Comparison of ENCODE assay signal across 8 cellular contexts in the genomic region with DNA sequence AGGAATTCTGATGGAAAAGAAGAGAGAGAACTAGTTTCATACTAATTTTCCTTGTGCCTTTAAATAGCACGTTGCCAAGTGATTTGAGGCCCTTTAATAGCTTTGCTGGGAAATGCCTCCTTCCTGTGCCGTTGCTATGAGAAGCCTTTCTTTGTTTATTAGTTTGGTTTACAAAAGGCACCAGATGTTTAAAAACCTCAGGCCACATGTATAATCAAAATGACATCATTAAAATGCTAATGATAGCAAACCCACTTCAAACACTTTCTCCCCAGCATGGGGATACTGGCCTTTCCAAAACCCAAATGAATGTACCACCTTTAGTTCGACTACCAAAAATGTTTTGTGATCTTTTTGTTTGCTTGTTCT. TPM values are rescaled to one million over a fixed set of nuclear protein-coding genes. Genes with fewer than 3 reads are reported as not detected.
DNase-seq lines count a peak whose midpoint lies in the region; ATAC-seq and TF ChIP-seq lines count a peak whose summit lies in the region.

No MANE protein-coding gene starts in this region.

- no peak overlapping the region for H3K27ac ChIP-seq in CD8-positive, alpha-beta memory T cell (ENCODE audit: low read depth, low read length)
- H3K27ac ChIP-seq in HUES64 (ENCODE audit: low read depth, low read length), result peak overlapping the region; percentile 87
- H3K27ac ChIP-seq in lower lobe of right lung, result peak overlapping the region; percentile 87

- POLR2A ChIA-PET in CD8-positive, alpha-beta memory T cell (lab: Charles Lee), result no interaction called here

- H3K27ac Mint-ChIP-seq in CD8-positive, alpha-beta memory T cell, result peak overlapping the region in 7 of 8 donors; percentile 67 to 97 (median 77)
- no peak overlapping the region for H3K27ac Mint-ChIP-seq in CD14-positive monocyte

- intact Hi-C loops in lower lobe of right lung (cut with DNase I), result no loop called here
- intact Hi-C loops in CD14-positive monocyte (cut with micrococcal nuclease), result no loop called here

- ATAC-seq in lower lobe of right lung (peak; percentile 72 to 86), left lobe of liver (no peak)

- peak overlapping the region in 6 of 7 donors; percentile 52 to 80 (median 65) for H3K4me3 Mint-ChIP-seq in CD8-positive, alpha-beta memory T cell
- no peak overlapping the region for H3K4me3 Mint-ChIP-seq in CD14-positive monocyte

- CTCF ChIA-PET in CD8-positive, alpha-beta memory T cell (lab: Charles Lee), result no interaction called here

- no peaks in the 10 kb centered on the region for H3K9me3 Mint-ChIP-seq in CD8-positive, alpha-beta memory T cell
- peaks cover 0 to 2% (median 0%) of the 10 kb centered on the region in 7 donors for H3K9me3 Mint-ChIP-seq in CD14-positive monocyte

- peaks cover 13% of the 10 kb centered on the region for H3K4me1 ChIP-seq in CD8-positive, alpha-beta memory T cell (ENCODE audit: insufficient read depth, low read length)
- H3K4me1 ChIP-seq in HUES64 (ENCODE audit: insufficient read depth, low read length) (peaks cover 26% of the 10 kb centered on the region), lower lobe of right lung (peaks cover 21% of the 10 kb centered on the region)

- WGBS in HUES64, result 13% methylated on average over 3 of the region's 3 CpGs

- H3K36me3 Mint-ChIP-seq in CD8-positive, alpha-beta memory T cell, result no peaks in the 10 kb centered on the region
- H3K36me3 Mint-ChIP-seq in CD14-positive monocyte, result no peaks in the 10 kb centered on the region

- H3K4me3 ChIP-seq in CD8-positive, alpha-beta memory T cell (ENCODE audit: low read length), result peak overlapping the region; percentile 40
- 0 out of 2 replicates have a peak overlapping the region, but pooled peaks have one; percentile 8 for H3K4me3 ChIP-seq in HUES64 (ENCODE audit: low read length)
- no peak overlapping the region for H3K4me3 ChIP-seq in lower lobe of right lung

- no peaks in the 10 kb centered on the region for H3K27me3 ChIP-seq in CD8-positive, alpha-beta memory T cell (ENCODE audit: insufficient read depth, low read length, poor library complexity, severe bottlenecking)
- H3K27me3 ChIP-seq in HUES64 (ENCODE audit: insufficient read depth, low read length), result no peaks in the 10 kb centered on the region
- no peaks in the 10 kb centered on the region for H3K27me3 ChIP-seq in lower lobe of right lung (ENCODE audit: low read depth)

- H3K9ac ChIP-seq in HUES64 (ENCODE audit: low read depth, low read length), result peak overlapping the region; percentile 60

- H3K9me3 ChIP-seq in CD8-positive, alpha-beta memory T cell (ENCODE audit: low read length), result no peaks in the 10 kb centered on the region
- H3K9me3 ChIP-seq in HUES64 (ENCODE audit: insufficient read depth, low read depth, low read length), result no peaks in the 10 kb centered on the region
- H3K9me3 ChIP-seq in lower lobe of right lung, result no peaks in the 10 kb centered on the region

- no peaks in the 10 kb centered on the region for H3K36me3 ChIP-seq in CD8-positive, alpha-beta memory T cell (ENCODE audit: insufficient read depth, low read length)
- H3K36me3 ChIP-seq in HUES64 (ENCODE audit: insufficient read depth, low read length) (no peaks in the 10 kb centered on the region), lower lobe of right lung (no peaks in the 10 kb centered on the region)

- peak in 2 of 5 donors; percentile 10 to 51 for DNase-seq in CD8-positive, alpha-beta memory T cell
- DNase-seq in brain pericyte (ENCODE audit: low read depth, low spot score) (peak; percentile 18), lower lobe of right lung (no peak), left lobe of liver (ENCODE audit: low spot score) (no peak), retina (no peak), NCI-H345 treated with DMSO at 0.1 percent for 48 hours (lab: John Stamatoyannopoulos, UW; ENCODE audit: unreplicated experiment) (no peak), CD14-positive monocyte (ENCODE audit: low spot score) (no peak)

- peaks cover 18 to 31% (median 21%) of the 10 kb centered on the region in 3 donors for H3K4me1 Mint-ChIP-seq in CD8-positive, alpha-beta memory T cell
- no peaks in the 10 kb centered on the region for H3K4me1 Mint-ChIP-seq in CD14-positive monocyte

- peaks cover 3 to 5% of the 10 kb centered on the region in 2 donors for H3K27me3 Mint-ChIP-seq in CD8-positive, alpha-beta memory T cell
- peaks cover 0 to 3% (median 0%) of the 10 kb centered on the region in 3 donors for H3K27me3 Mint-ChIP-seq in CD14-positive monocyte (ENCODE audit: low read depth in 3 of 3)

- TF ChIP-seq CTCF in lower lobe of right lung (IDR thresholded peaks at IDR 0.05), result no peak
- TF ChIP-seq CTCF in CD14-positive monocyte (IDR thresholded peaks at IDR 0.05), result no peak

RNA-seq across cellular contexts. Expression of a gene that starts 50.0 kb away (rescaled TPM):
- total RNA-seq in CD8-positive, alpha-beta memory T cell, result 10 to 100 TPM; 21.0 to 23.1 TPM
- polyA plus RNA-seq in CD8-positive, alpha-beta memory T cell, result 21.9 TPM
- polyA plus RNA-seq in HUES64 (2013, experiment 1 of 2), result 26.1 TPM
- polyA plus RNA-seq in HUES64 (2013, experiment 2 of 2), result 20.4 TPM
- total RNA-seq in lower lobe of right lung, result 41.9 TPM
- 18.5 TPM for total RNA-seq in left lobe of liver
- 10 to 100 TPM; 12.2 to 22.7 TPM for polyA plus RNA-seq in CD14-positive monocyte

Comparison
In these comparisons a context has a peak if more than half of its experiments do, and no peak if none do; other contexts are left out.
1. H3K27ac Mint-ChIP-seq: peak in CD8-positive, alpha-beta memory T cell (7 of 8); none in CD14-positive monocyte (0 of 7).
2. H3K4me3 Mint-ChIP-seq: peak in CD8-positive, alpha-beta memory T cell (6 of 7); none in CD14-positive monocyte (0 of 2).